28 cellular contexts compared by ENCODE assay signal in genomic region chr5:33764786-33765185, GRCh38.
"Had no signal": no experiment of that assay in that cellular context is flagged by ENCODE, and none has a peak within 500 bp of the region (broad histone marks: within the 10 kb centered on the region; RNA-seq: fewer than 3 reads in every experiment).

No MANE protein-coding gene starts in this region.

- H3K4me1 ChIP-seq: colonic mucosa, gastrocnemius medialis, lower lobe of right lung, pancreas had no signal

- H3K4me3 ChIP-seq: adrenal gland, ascending aorta, colonic mucosa, dorsolateral prefrontal cortex, esophagus muscularis mucosa, gastrocnemius medialis, lower lobe of right lung, pancreas, tibial artery had no signal

- H3K36me3 Mint-ChIP-seq: activated naive CD8-positive, alpha-beta T cell; naive thymus-derived CD8-positive, alpha-beta T cell had no signal

- H3K27ac Mint-ChIP-seq: activated naive CD8-positive, alpha-beta T cell; activated T-helper 2 cell treated with anti-CD3 and anti-CD28 coated beads, Interferon-gamma antibody, Interleukin-2, Interleukin-4, amounts not matched to agents 10 μg/mL and 5 μg/mL and 100 μg/mL, durations not matched to agents 14 hours and 24 hours and 36 hours; effector memory CD8-positive, alpha-beta T cell; naive thymus-derived CD8-positive, alpha-beta T cell; stimulated activated naive CD8-positive, alpha-beta T cell treated with anti-CD3 and anti-CD28 coated beads, Interleukin-15, amount 100 ng/mL, for 72 hours; T-helper 1 cell treated with Interleukin-12 subunit alpha and Interleukin-12 subunit beta and Interleukin-4 antibody, amounts not matched to agents 30 μg/mL and 1 μg/mL, for 36 hours had no signal

- ATAC-seq: activated T-cell treated with anti-CD3 and anti-CD28 coated beads, Interleukin-2, amount 50 U/mL, for 4 hours; effector memory CD8-positive, alpha-beta T cell; gastrocnemius medialis; left colon; lower lobe of right lung; naive thymus-derived CD8-positive, alpha-beta T cell; pancreas; right cardiac atrium; stimulated activated naive CD8-positive, alpha-beta T cell treated with anti-CD3 and anti-CD28 coated beads, Interleukin-15, amount 100 ng/mL, for 72 hours had no signal

- DNase-seq: activated CD4-positive, alpha-beta T cell treated with anti-CD3 and anti-CD28 coated beads for 4 hours; activated CD4-positive, alpha-beta T cell treated with anti-CD3 and anti-CD28 coated beads, Interleukin-2, amount 50 U/mL, for 48 hours; activated CD4-positive, CD25-positive, alpha-beta regulatory T cell; activated CD8-positive, alpha-beta memory T cell treated with anti-CD3 and anti-CD28 coated beads, Interleukin-2, amount 50 U/mL, for 48 hours; activated naive CD4-positive, alpha-beta T cell; activated T-cell treated with anti-CD3 and anti-CD28 coated beads, Interleukin-2, amount 50 U/mL, for 4 hours; adrenal gland; colonic mucosa; dorsolateral prefrontal cortex; effector memory CD8-positive, alpha-beta T cell; gastrocnemius medialis; hypothalamus; left colon; lower lobe of right lung; naive thymus-derived CD8-positive, alpha-beta T cell; pancreas; right cardiac atrium; stimulated activated CD4-positive, alpha-beta T cell treated with anti-CD3 and anti-CD28 coated beads, Interleukin-1b, Interleukin-23, amount 100 ng/mL, for 48 hours; stimulated activated naive CD8-positive, alpha-beta T cell treated with anti-CD3 and anti-CD28 coated beads, Interleukin-15, amount 100 ng/mL, for 72 hours; T1000; tibial artery had no signal

- H3K9me3 ChIP-seq: adrenal gland, ascending aorta, colonic mucosa, esophagus muscularis mucosa, gastrocnemius medialis, lower lobe of right lung, neutrophil, pancreas, tibial artery had no signal

- H3K27ac ChIP-seq: adrenal gland, ascending aorta, colonic mucosa, dorsolateral prefrontal cortex, esophagus muscularis mucosa, gastrocnemius medialis, lower lobe of right lung, neutrophil, pancreas, tibial artery had no signal

- H3K4me1 Mint-ChIP-seq: central memory CD8-positive, alpha-beta T cell; stimulated activated naive CD8-positive, alpha-beta T cell treated with anti-CD3 and anti-CD28 coated beads, Interleukin-15, amount 100 ng/mL, for 72 hours had no signal

- H3K4me3 Mint-ChIP-seq: activated naive CD8-positive, alpha-beta T cell; activated T-cell treated with anti-CD3 and anti-CD28 coated beads, Interleukin-2, amount 50 U/mL, for 4 hours; central memory CD8-positive, alpha-beta T cell; effector memory CD8-positive, alpha-beta T cell; naive thymus-derived CD8-positive, alpha-beta T cell; stimulated activated naive CD8-positive, alpha-beta T cell treated with anti-CD3 and anti-CD28 coated beads, Interleukin-15, amount 100 ng/mL, for 72 hours; T-helper 1 cell treated with Interleukin-12 subunit alpha and Interleukin-12 subunit beta and Interleukin-4 antibody, amounts not matched to agents 30 μg/mL and 1 μg/mL, for 36 hours had no signal

- H3K9me3 Mint-ChIP-seq: activated T-cell treated with anti-CD3 and anti-CD28 coated beads, Interleukin-2, amount 50 U/mL, for 4 hours; activated T-helper 2 cell treated with anti-CD3 and anti-CD28 coated beads, Interferon-gamma antibody, Interleukin-2, Interleukin-4, amounts not matched to agents 10 μg/mL and 5 μg/mL and 100 μg/mL, durations not matched to agents 14 hours and 24 hours and 36 hours; central memory CD8-positive, alpha-beta T cell; naive thymus-derived CD8-positive, alpha-beta T cell; stimulated activated naive CD8-positive, alpha-beta T cell treated with anti-CD3 and anti-CD28 coated beads, Interleukin-15, amount 100 ng/mL, for 72 hours; T-helper 1 cell treated with Interleukin-12 subunit alpha and Interleukin-12 subunit beta and Interleukin-4 antibody, amounts not matched to agents 30 μg/mL and 1 μg/mL, for 36 hours had no signal

- H3K27me3 Mint-ChIP-seq: central memory CD8-positive, alpha-beta T cell; stimulated activated naive CD8-positive, alpha-beta T cell treated with anti-CD3 and anti-CD28 coated beads, Interleukin-15, amount 100 ng/mL, for 72 hours had no signal

- H3K27me3 ChIP-seq: adrenal gland, ascending aorta, colonic mucosa, esophagus muscularis mucosa, gastrocnemius medialis, neutrophil, pancreas, tibial artery had no signal

- H3K36me3 ChIP-seq: adrenal gland, ascending aorta, colonic mucosa, esophagus muscularis mucosa, gastrocnemius medialis, lower lobe of right lung, neutrophil, pancreas, tibial artery had no signal
